ENCODE assay signal across 2 cellular contexts in the genomic region with DNA sequence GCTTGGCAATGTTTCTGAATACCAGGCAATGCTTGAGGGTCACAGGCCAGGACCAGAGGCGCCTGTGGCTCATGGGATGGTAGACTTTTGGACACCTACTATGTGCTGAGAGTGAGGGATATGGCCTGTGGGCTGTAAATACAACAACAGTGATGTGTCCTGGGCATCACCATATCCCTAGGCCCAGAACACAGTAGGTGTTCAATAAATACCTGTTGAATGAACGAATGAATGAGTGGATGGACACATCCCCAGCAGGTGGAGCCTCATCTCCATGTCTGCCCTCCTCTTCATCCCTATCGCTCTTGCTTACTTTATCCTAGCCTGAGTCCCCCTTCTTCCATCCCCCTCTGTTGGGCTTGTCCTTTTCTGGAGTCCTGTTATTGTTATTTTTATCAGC.
TF ChIP-seq lines count a peak whose summit lies in the region.

No MANE protein-coding gene starts in this region.

TF ChIP-seq in SK-N-SH, 30 proteins besides CTCF, POLR2A, EP300 and RAD21 (continued from another document):
- TF ChIP-seq MEF2A (IDR thresholded peaks at IDR 0.05; ENCODE audit: borderline replicate concordance, low read depth) (no peak), FOXJ3 (CRISPR knock-in tag; IDR thresholded peaks at IDR 0.05) (no peak), ELF1 (IDR thresholded peaks at IDR 0.05) (no peak), TCF12 (IDR thresholded peaks at IDR 0.05) (no peak), SMC3 (IDR thresholded peaks at IDR 0.05; ENCODE audit: low read depth, low read length) (no peak), NRF1 (IDR thresholded peaks at IDR 0.05; ENCODE audit: low read depth, low read length) (no peak)
- TF ChIP-seq, protein P1, sequence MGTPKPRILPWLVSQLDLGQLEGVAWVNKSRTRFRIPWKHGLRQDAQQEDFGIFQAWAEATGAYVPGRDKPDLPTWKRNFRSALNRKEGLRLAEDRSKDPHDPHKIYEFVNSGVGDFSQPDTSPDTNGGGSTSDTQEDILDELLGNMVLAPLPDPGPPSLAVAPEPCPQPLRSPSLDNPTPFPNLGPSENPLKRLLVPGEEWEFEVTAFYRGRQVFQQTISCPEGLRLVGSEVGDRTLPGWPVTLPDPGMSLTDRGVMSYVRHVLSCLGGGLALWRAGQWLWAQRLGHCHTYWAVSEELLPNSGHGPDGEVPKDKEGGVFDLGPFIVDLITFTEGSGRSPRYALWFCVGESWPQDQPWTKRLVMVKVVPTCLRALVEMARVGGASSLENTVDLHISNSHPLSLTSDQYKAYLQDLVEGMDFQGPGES (IDR thresholded peaks at IDR 0.05; ENCODE audit: low read depth, low read length), result no peak

TF ChIP-seq in SK-N-SH treated with all-trans-retinoic acid at 6 μM for 48 hours, 23 proteins besides CTCF, POLR2A, EP300 and RAD21 (continued from another document):
- TF ChIP-seq, protein P2, sequence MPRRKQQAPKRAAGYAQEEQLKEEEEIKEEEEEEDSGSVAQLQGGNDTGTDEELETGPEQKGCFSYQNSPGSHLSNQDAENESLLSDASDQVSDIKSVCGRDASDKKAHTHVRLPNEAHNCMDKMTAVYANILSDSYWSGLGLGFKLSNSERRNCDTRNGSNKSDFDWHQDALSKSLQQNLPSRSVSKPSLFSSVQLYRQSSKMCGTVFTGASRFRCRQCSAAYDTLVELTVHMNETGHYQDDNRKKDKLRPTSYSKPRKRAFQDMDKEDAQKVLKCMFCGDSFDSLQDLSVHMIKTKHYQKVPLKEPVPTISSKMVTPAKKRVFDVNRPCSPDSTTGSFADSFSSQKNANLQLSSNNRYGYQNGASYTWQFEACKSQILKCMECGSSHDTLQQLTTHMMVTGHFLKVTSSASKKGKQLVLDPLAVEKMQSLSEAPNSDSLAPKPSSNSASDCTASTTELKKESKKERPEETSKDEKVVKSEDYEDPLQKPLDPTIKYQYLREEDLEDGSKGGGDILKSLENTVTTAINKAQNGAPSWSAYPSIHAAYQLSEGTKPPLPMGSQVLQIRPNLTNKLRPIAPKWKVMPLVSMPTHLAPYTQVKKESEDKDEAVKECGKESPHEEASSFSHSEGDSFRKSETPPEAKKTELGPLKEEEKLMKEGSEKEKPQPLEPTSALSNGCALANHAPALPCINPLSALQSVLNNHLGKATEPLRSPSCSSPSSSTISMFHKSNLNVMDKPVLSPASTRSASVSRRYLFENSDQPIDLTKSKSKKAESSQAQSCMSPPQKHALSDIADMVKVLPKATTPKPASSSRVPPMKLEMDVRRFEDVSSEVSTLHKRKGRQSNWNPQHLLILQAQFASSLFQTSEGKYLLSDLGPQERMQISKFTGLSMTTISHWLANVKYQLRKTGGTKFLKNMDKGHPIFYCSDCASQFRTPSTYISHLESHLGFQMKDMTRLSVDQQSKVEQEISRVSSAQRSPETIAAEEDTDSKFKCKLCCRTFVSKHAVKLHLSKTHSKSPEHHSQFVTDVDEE (CRISPR knock-in tag; IDR thresholded peaks at IDR 0.05), result no peak
- TF ChIP-seq, protein P3, sequence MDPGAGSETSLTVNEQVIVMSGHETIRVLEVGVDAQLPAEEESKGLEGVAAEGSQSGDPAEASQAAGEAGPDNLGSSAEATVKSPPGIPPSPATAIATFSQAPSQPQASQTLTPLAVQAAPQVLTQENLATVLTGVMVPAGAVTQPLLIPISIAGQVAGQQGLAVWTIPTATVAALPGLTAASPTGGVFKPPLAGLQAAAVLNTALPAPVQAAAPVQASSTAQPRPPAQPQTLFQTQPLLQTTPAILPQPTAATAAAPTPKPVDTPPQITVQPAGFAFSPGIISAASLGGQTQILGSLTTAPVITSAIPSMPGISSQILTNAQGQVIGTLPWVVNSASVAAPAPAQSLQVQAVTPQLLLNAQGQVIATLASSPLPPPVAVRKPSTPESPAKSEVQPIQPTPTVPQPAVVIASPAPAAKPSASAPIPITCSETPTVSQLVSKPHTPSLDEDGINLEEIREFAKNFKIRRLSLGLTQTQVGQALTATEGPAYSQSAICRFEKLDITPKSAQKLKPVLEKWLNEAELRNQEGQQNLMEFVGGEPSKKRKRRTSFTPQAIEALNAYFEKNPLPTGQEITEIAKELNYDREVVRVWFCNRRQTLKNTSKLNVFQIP (CRISPR knock-in tag; IDR thresholded peaks at IDR 0.05; ENCODE audit: borderline replicate concordance, low read depth), result no peak
- TF ChIP-seq ZNF8 (CRISPR knock-in tag; IDR thresholded peaks at IDR 0.05) (no peak), GLIS3 (CRISPR knock-in tag; IDR thresholded peaks at IDR 0.05) (no peak), ZFP3 (CRISPR knock-in tag; IDR thresholded peaks at IDR 0.05) (no peak), BACH2 (CRISPR knock-in tag; IDR thresholded peaks at IDR 0.05; ENCODE audit: borderline replicate concordance) (no peak), OSR1 (CRISPR knock-in tag; IDR thresholded peaks at IDR 0.05) (no peak), ZNF565 (CRISPR knock-in tag; conservative IDR thresholded peaks at IDR 0.05; ENCODE audit: low read depth) (no peak)
